Comparison of ENCODE assay signal across 19 cellular contexts in genomic region chr3:13764161-13764560, GRCh38.
DNase-seq lines count a peak whose midpoint lies in the region; FAIRE-seq and TF ChIP-seq lines count a peak whose summit lies in the region.
"Had no signal": no experiment of that assay in that cellular context is flagged by ENCODE, and none has a peak within 500 bp of the region (broad histone marks: within the 10 kb centered on the region; RNA-seq: fewer than 3 reads in every experiment).

No MANE protein-coding gene starts in this region.

- no peak overlapping the region for H3K4me3 Mint-ChIP-seq in activated CD4-positive, alpha-beta memory T cell treated with anti-CD3 and anti-CD28 coated beads, Interleukin-2, amount 10 ng/mL, durations not matched to agents 7 days and 5 days
- no peak overlapping the region for H3K4me3 Mint-ChIP-seq in activated CD4-positive, alpha-beta memory T cell treated with anti-CD3 and anti-CD28 coated beads for 36 hours
- H3K4me3 Mint-ChIP-seq in neural progenitor cell (no peak overlapping the region), type B pancreatic cell (no peak overlapping the region)
- H3K4me3 Mint-ChIP-seq: CD4-positive, alpha-beta T cell; H9 had no signal

- no peak overlapping the region for H3K4me2 ChIP-seq in neural progenitor cell
- H3K4me2 ChIP-seq in MM.1S (ENCODE audit: low read depth, low read length) = no peak overlapping the region
- H3K4me2 ChIP-seq in GM23248 (ENCODE audit: unreplicated experiment) = no peak overlapping the region
- H3K4me2 ChIP-seq: A549 had no signal

- POLR2A ChIA-PET in activated CD4-positive, alpha-beta memory T cell treated with anti-CD3 and anti-CD28 coated beads, Interleukin-2, amount 10 ng/mL, durations not matched to agents 7 days and 5 days (lab: Charles Lee) = no interaction called here
- POLR2A ChIA-PET in activated CD4-positive, alpha-beta memory T cell treated with anti-CD3 and anti-CD28 coated beads for 36 hours (lab: Charles Lee) = no interaction called here

- H3K9ac ChIP-seq in neural progenitor cell (no peak overlapping the region), MM.1S (ENCODE audit: low read length) (no peak overlapping the region), GM23248 (no peak overlapping the region)

- H3K27ac Mint-ChIP-seq in activated CD4-positive, alpha-beta memory T cell treated with anti-CD3 and anti-CD28 coated beads, Interleukin-2, amount 10 ng/mL, durations not matched to agents 7 days and 5 days = no peak overlapping the region
- H3K27ac Mint-ChIP-seq in activated CD4-positive, alpha-beta memory T cell treated with anti-CD3 and anti-CD28 coated beads for 36 hours = no peak overlapping the region
- H3K27ac Mint-ChIP-seq in neural progenitor cell = peak overlapping the region; percentile 17
- H3K27ac Mint-ChIP-seq in type B pancreatic cell = no peak overlapping the region
- H3K27ac Mint-ChIP-seq: CD4-positive, alpha-beta T cell; H9 had no signal

- no peak for FAIRE-seq in RCC 7860 (lab: Jason Lieb, UNC)
- FAIRE-seq: A549, D721Med, G401.6, GM12891, GM19239 had no signal

- H3K27me3 ChIP-seq in neural progenitor cell (no peaks in the 10 kb centered on the region), MM.1S (replicated peaks; ENCODE audit: insufficient read depth, low read length) (peaks cover 25% of the 10 kb centered on the region), GM23248 (replicated peaks; ENCODE audit: insufficient read depth) (no peaks in the 10 kb centered on the region)

- CTCF ChIA-PET in activated CD4-positive, alpha-beta memory T cell treated with anti-CD3 and anti-CD28 coated beads, Interleukin-2, amount 10 ng/mL, durations not matched to agents 7 days and 5 days (lab: Charles Lee) = no interaction called here
- CTCF ChIA-PET in activated CD4-positive, alpha-beta memory T cell treated with anti-CD3 and anti-CD28 coated beads for 36 hours (lab: Charles Lee) = interaction anchor here (0.6 kb wide), 2 partner anchors 43 to 74 kb away, joined by 3 read pairs; no protein-coding TSS in a partner anchor

- in situ Hi-C loops in GM23248 (cut with MboI) = no loop called here

- no peaks in the 10 kb centered on the region for H3F3A ChIP-seq in neural progenitor cell (ENCODE audit: low read depth)
- H3F3A ChIP-seq in MM.1S (ENCODE audit: insufficient read depth, low read length) = no peaks in the 10 kb centered on the region
- no peaks in the 10 kb centered on the region for H3F3A ChIP-seq in GM23248 (ENCODE audit: insufficient read depth)

- peak; percentile 9 for DNase-seq in activated CD4-positive, alpha-beta memory T cell treated with anti-CD3 and anti-CD28 coated beads, Interleukin-2, amount 10 ng/mL, durations not matched to agents 7 days and 5 days
- DNase-seq in activated CD4-positive, alpha-beta memory T cell treated with anti-CD3 and anti-CD28 coated beads for 36 hours = no peak
- DNase-seq in neural progenitor cell (ENCODE audit: low spot score) = no peak
- DNase-seq in type B pancreatic cell (ENCODE audit: extremely low spot score, unreplicated experiment) = peak; percentile 45
- no peak for DNase-seq in MM.1S
- DNase-seq in GM23248 = no peak
- no peak for DNase-seq in RCC 7860 (ENCODE audit: low spot score)
- DNase-seq: AML-193; Caco-2; CD4-positive, alpha-beta T cell; GOT3; H9 had no signal

- 18 to 24% methylated on average over 9 of the region's 9 CpGs for WGBS in GM23248 (ENCODE audit: low coverage in 1 of 2, low lambda C conversion rate in 2 of 2, missing lambda C conversion rate in 2 of 2), 2 experiments

- H2AFZ ChIP-seq in neural progenitor cell (replicated peaks) (no peak overlapping the region), MM.1S (ENCODE audit: low read length) (no peak overlapping the region), GM23248 (no peak overlapping the region)

- peaks cover 3% of the 10 kb centered on the region for H3K9me3 Mint-ChIP-seq in activated CD4-positive, alpha-beta memory T cell treated with anti-CD3 and anti-CD28 coated beads, Interleukin-2, amount 10 ng/mL, durations not matched to agents 7 days and 5 days
- peaks cover 10% of the 10 kb centered on the region for H3K9me3 Mint-ChIP-seq in activated CD4-positive, alpha-beta memory T cell treated with anti-CD3 and anti-CD28 coated beads for 36 hours
- H3K9me3 Mint-ChIP-seq in neural progenitor cell (peaks cover 5% of the 10 kb centered on the region), type B pancreatic cell (peaks cover 7% of the 10 kb centered on the region)

- TF ChIP-seq CTCF in neural progenitor cell (IDR thresholded peaks at IDR 0.05) (no peak), type B pancreatic cell (conservative IDR thresholded peaks at IDR 0.05) (no peak), MM.1S (IDR thresholded peaks at IDR 0.05; ENCODE audit: low read length) (no peak)

- intact Hi-C loops in activated CD4-positive, alpha-beta memory T cell treated with anti-CD3 and anti-CD28 coated beads for 36 hours (cut with micrococcal nuclease) = no loop called here

- H4K20me1 ChIP-seq in neural progenitor cell (ENCODE audit: low read depth) (no peaks in the 10 kb centered on the region), MM.1S (ENCODE audit: insufficient read depth, low read length) (no peaks in the 10 kb centered on the region), GM23248 (ENCODE audit: insufficient read depth) (no peaks in the 10 kb centered on the region)

- H3K79me2 ChIP-seq in neural progenitor cell (ENCODE audit: low read depth) = no peaks in the 10 kb centered on the region
- H3K79me2 ChIP-seq in MM.1S (ENCODE audit: low read length) = no peaks in the 10 kb centered on the region
- no peaks in the 10 kb centered on the region for H3K79me2 ChIP-seq in GM23248 (ENCODE audit: insufficient read depth)

- H3K27me3 Mint-ChIP-seq in activated CD4-positive, alpha-beta memory T cell treated with anti-CD3 and anti-CD28 coated beads, Interleukin-2, amount 10 ng/mL, durations not matched to agents 7 days and 5 days = peaks cover 1% of the 10 kb centered on the region
- peaks cover 4% of the 10 kb centered on the region for H3K27me3 Mint-ChIP-seq in activated CD4-positive, alpha-beta memory T cell treated with anti-CD3 and anti-CD28 coated beads for 36 hours
- H3K27me3 Mint-ChIP-seq in neural progenitor cell (ENCODE audit: insufficient read depth, low read depth) (peaks cover 7% of the 10 kb centered on the region), type B pancreatic cell (peaks cover 5% of the 10 kb centered on the region)

- H3K36me3 Mint-ChIP-seq in activated CD4-positive, alpha-beta memory T cell treated with anti-CD3 and anti-CD28 coated beads, Interleukin-2, amount 10 ng/mL, durations not matched to agents 7 days and 5 days (ENCODE audit: low read depth) = no peaks in the 10 kb centered on the region
- H3K36me3 Mint-ChIP-seq in activated CD4-positive, alpha-beta memory T cell treated with anti-CD3 and anti-CD28 coated beads for 36 hours = no peaks in the 10 kb centered on the region
- no peaks in the 10 kb centered on the region for H3K36me3 Mint-ChIP-seq in neural progenitor cell
- H3K36me3 Mint-ChIP-seq in type B pancreatic cell = no peaks in the 10 kb centered on the region

- H3K27ac ChIP-seq in neural progenitor cell = no peak overlapping the region
- H3K27ac ChIP-seq in MM.1S (ENCODE audit: low read length) = no peak overlapping the region
- no peak overlapping the region for H3K27ac ChIP-seq in GM23248
- H3K27ac ChIP-seq: 22Rv1, A549, C4-2B had no signal

- H3K4me1 ChIP-seq in neural progenitor cell = no peaks in the 10 kb centered on the region
- H3K4me1 ChIP-seq in MM.1S (ENCODE audit: low read length) = no peaks in the 10 kb centered on the region
- no peaks in the 10 kb centered on the region for H3K4me1 ChIP-seq in GM23248 (ENCODE audit: insufficient read depth)
- H3K4me1 ChIP-seq: A549 had no signal

- H3K4me1 Mint-ChIP-seq in activated CD4-positive, alpha-beta memory T cell treated with anti-CD3 and anti-CD28 coated beads, Interleukin-2, amount 10 ng/mL, durations not matched to agents 7 days and 5 days = no peaks in the 10 kb centered on the region
- H3K4me1 Mint-ChIP-seq in activated CD4-positive, alpha-beta memory T cell treated with anti-CD3 and anti-CD28 coated beads for 36 hours (ENCODE audit: low read depth) = no peaks in the 10 kb centered on the region
- H3K4me1 Mint-ChIP-seq in neural progenitor cell = peaks cover 3% of the 10 kb centered on the region
- no peaks in the 10 kb centered on the region for H3K4me1 Mint-ChIP-seq in type B pancreatic cell (ENCODE audit: unreplicated experiment)

- H3K9me3 ChIP-seq in neural progenitor cell (ENCODE audit: low read depth) = no peaks in the 10 kb centered on the region
- no peaks in the 10 kb centered on the region for H3K9me3 ChIP-seq in MM.1S (replicated peaks; ENCODE audit: insufficient read depth, low read length)
- H3K9me3 ChIP-seq in GM23248 (ENCODE audit: low read depth) = no peaks in the 10 kb centered on the region

- no peak overlapping the region for H3K4me3 ChIP-seq in neural progenitor cell
- no peak overlapping the region for H3K4me3 ChIP-seq in MM.1S (ENCODE audit: low read length)
- no peak overlapping the region for H3K4me3 ChIP-seq in GM23248
- H3K4me3 ChIP-seq: A549 had no signal

- H3K9me2 ChIP-seq in MM.1S (replicated peaks; ENCODE audit: insufficient read depth, low read length) = no peaks in the 10 kb centered on the region
- no peaks in the 10 kb centered on the region for H3K9me2 ChIP-seq in GM23248 (ENCODE audit: insufficient read depth)

- no peaks in the 10 kb centered on the region for H3K36me3 ChIP-seq in neural progenitor cell
- H3K36me3 ChIP-seq in MM.1S (replicated peaks; ENCODE audit: insufficient read depth, low read length) = no peaks in the 10 kb centered on the region
- H3K36me3 ChIP-seq in GM23248 (ENCODE audit: low read depth) = no peaks in the 10 kb centered on the region

Comparison
In these comparisons a context has a peak if more than half of its experiments do, and no peak if none do; other contexts are left out.
1. DNase-seq: peak in activated CD4-positive, alpha-beta memory T cell treated with anti-CD3 and anti-CD28 coated beads, Interleukin-2, amount 10 ng/mL, durations not matched to agents 7 days and 5 days (single experiment) and type B pancreatic cell (single experiment); none in activated CD4-positive, alpha-beta memory T cell treated with anti-CD3 and anti-CD28 coated beads for 36 hours (single experiment), neural progenitor cell (single experiment), MM.1S (single experiment), GM23248 (single experiment) and RCC 7860 (single experiment).